ENCODE assay signal across 8 cellular contexts in the genomic region with DNA sequence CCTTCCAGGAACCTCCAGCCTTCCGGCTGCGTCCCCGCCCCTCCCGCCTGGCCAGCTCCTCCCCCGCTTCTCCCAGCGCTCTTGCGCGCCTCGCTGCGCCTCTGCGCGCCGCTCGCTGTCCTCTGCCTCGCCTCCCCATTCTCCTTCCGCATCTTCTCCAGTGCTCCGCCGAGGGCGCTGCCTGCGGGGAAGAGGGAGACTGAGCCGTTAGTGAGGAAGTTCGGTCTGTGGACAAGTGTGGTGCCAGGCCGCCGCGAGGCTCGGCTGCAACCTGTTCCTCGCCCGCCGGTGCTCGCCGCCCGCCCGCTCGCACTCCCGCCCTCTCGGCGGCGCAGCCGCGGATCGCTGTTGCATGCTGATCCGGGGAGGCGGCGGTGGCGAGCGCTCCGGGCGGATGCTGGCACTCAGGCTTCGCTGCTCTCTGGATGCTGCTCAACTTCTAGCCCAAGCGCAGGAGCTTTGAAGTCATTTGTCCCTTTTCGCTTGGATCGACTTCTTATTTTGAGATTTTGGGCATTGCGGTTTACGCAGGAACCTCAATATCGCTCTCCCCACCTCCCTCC. TPM values are rescaled to one million over a fixed set of nuclear protein-coding genes. Genes with fewer than 3 reads are reported as not detected.
A peak's percentile ranks its signal among the peaks of the same experiment; 100 is the strongest.
DNase-seq lines count a peak whose midpoint lies in the region; ATAC-seq and TF ChIP-seq lines count a peak whose summit lies in the region.

No MANE protein-coding gene starts in this region.

- H3K36me3 Mint-ChIP-seq in activated CD4-positive, alpha-beta T cell treated with anti-CD3 and anti-CD28 coated beads, Interleukin-2, amount 10 ng/mL, durations not matched to agents 24 days and 14 days (ENCODE audit: low read depth): no peaks in the 10 kb centered on the region
- H3K36me3 Mint-ChIP-seq in activated B cell treated with CpG ODN at 0.5 μM for 24 hours (ENCODE audit: low read depth) (no peaks in the 10 kb centered on the region), glutamatergic neuron (ENCODE audit: unreplicated experiment) (no peaks in the 10 kb centered on the region)

- CTCF ChIA-PET in activated B cell treated with CpG ODN at 0.5 μM for 24 hours (lab: Charles Lee): interaction anchor here (1.4 kb wide), 1 partner anchor 22 kb away, joined by 3 read pairs; no protein-coding TSS in a partner anchor

- no peak overlapping the region for H3K27ac Mint-ChIP-seq in activated CD4-positive, alpha-beta T cell treated with anti-CD3 and anti-CD28 coated beads, Interleukin-2, amount 10 ng/mL, durations not matched to agents 24 days and 14 days
- H3K27ac Mint-ChIP-seq in activated B cell treated with CpG ODN at 0.5 μM for 24 hours (no peak overlapping the region), glutamatergic neuron (ENCODE audit: unreplicated experiment) (no peak overlapping the region)

- ATAC-seq in HG03045 (IDR thresholded peaks at IDR 0.05; ENCODE audit: unreplicated experiment) (peak; percentile 44), activated B cell treated with CpG ODN at 0.5 μM for 24 hours (ENCODE audit: low read depth) (no peak), HG03460 (IDR thresholded peaks at IDR 0.05; ENCODE audit: unreplicated experiment) (no peak)

- TF ChIP-seq CTCF in activated B cell treated with CpG ODN at 0.5 μM for 24 hours (IDR thresholded peaks at IDR 0.05) (no peak), glutamatergic neuron (IDR thresholded peaks at IDR 0.05; ENCODE audit: partially characterized antibody, unreplicated experiment) (no peak)

- intact Hi-C loops in activated CD4-positive, alpha-beta T cell treated with anti-CD3 and anti-CD28 coated beads, Interleukin-2, amount 10 ng/mL, durations not matched to agents 24 days and 14 days (cut with micrococcal nuclease): loop anchor here (10.0 kb wide), 2 partner anchors 912 to 1248 kb away; partner anchors contain the start of genes GLUL and LHX4
- intact Hi-C loops in activated B cell treated with CpG ODN at 0.5 μM for 24 hours (cut with micrococcal nuclease) (no loop called here), posterior vena cava (cut with DNase I) (loop anchor here in 1 of 2 donors (5.0 to 10.0 kb wide), 2 partner anchors 192 to 600 kb away; no protein-coding TSS in a partner anchor)

- peak; percentile 83 for DNase-seq in activated CD4-positive, alpha-beta T cell treated with anti-CD3 and anti-CD28 coated beads, Interleukin-2, amount 10 ng/mL, durations not matched to agents 24 days and 14 days
- DNase-seq in activated CD4-positive, alpha-beta T cell treated with anti-CD3 and anti-CD28 coated beads, Interleukin-2, amount 50 U/mL, for 4 hours: no peak
- DNase-seq in activated B cell treated with CpG ODN at 0.5 μM for 24 hours (no peak), glutamatergic neuron (peak; percentile 84), posterior vena cava (ENCODE audit: low spot score) (peak; percentile 84), GF-D8 (lab: John Stamatoyannopoulos, UW) (no peak)

- H3K27me3 Mint-ChIP-seq in activated CD4-positive, alpha-beta T cell treated with anti-CD3 and anti-CD28 coated beads, Interleukin-2, amount 10 ng/mL, durations not matched to agents 24 days and 14 days: peaks cover 63% of the 10 kb centered on the region
- H3K27me3 Mint-ChIP-seq in activated B cell treated with CpG ODN at 0.5 μM for 24 hours (peaks cover 53% of the 10 kb centered on the region), glutamatergic neuron (ENCODE audit: unreplicated experiment) (peaks cover 19% of the 10 kb centered on the region)

- no peaks in the 10 kb centered on the region for H3K9me3 Mint-ChIP-seq in activated CD4-positive, alpha-beta T cell treated with anti-CD3 and anti-CD28 coated beads, Interleukin-2, amount 10 ng/mL, durations not matched to agents 24 days and 14 days
- H3K9me3 Mint-ChIP-seq in activated B cell treated with CpG ODN at 0.5 μM for 24 hours (no peaks in the 10 kb centered on the region), glutamatergic neuron (ENCODE audit: unreplicated experiment) (peaks cover 5% of the 10 kb centered on the region)

- POLR2A ChIA-PET in activated B cell treated with CpG ODN at 0.5 μM for 24 hours (lab: Charles Lee): no interaction called here

- H3K4me3 Mint-ChIP-seq in activated CD4-positive, alpha-beta T cell treated with anti-CD3 and anti-CD28 coated beads, Interleukin-2, amount 10 ng/mL, durations not matched to agents 24 days and 14 days: peak overlapping the region; percentile 75
- H3K4me3 Mint-ChIP-seq in activated B cell treated with CpG ODN at 0.5 μM for 24 hours (peak overlapping the region; percentile 70), glutamatergic neuron (ENCODE audit: unreplicated experiment) (peak overlapping the region; percentile 91)

- H3K4me1 Mint-ChIP-seq in activated CD4-positive, alpha-beta T cell treated with anti-CD3 and anti-CD28 coated beads, Interleukin-2, amount 10 ng/mL, durations not matched to agents 24 days and 14 days: peaks cover 7% of the 10 kb centered on the region
- peaks cover 30% of the 10 kb centered on the region for H3K4me1 Mint-ChIP-seq in activated B cell treated with CpG ODN at 0.5 μM for 24 hours
- peaks cover 7% of the 10 kb centered on the region for H3K4me1 Mint-ChIP-seq in glutamatergic neuron (ENCODE audit: low read depth, unreplicated experiment)

RNA-seq across cellular contexts. Expression of gene CACNA1E, which starts 0.7 kb away (rescaled TPM):
- total RNA-seq in activated CD4-positive, alpha-beta T cell treated with anti-CD3 and anti-CD28 coated beads, Interleukin-2, amount 10 ng/mL, durations not matched to agents 24 days and 14 days: not detected in 2 replicates
- total RNA-seq in activated B cell treated with CpG ODN at 0.5 μM for 24 hours (0.37 and 0.91 TPM in 2 replicates), glutamatergic neuron (ENCODE audit: unreplicated experiment) (8.8 TPM), posterior vena cava (under 1 TPM; 0.37 to 0.43 TPM)

Comparison
In these comparisons a context has a peak if more than half of its experiments do, and no peak if none do; other contexts are left out.
1. DNase-seq: peak in activated CD4-positive, alpha-beta T cell treated with anti-CD3 and anti-CD28 coated beads, Interleukin-2, amount 10 ng/mL, durations not matched to agents 24 days and 14 days (single experiment), glutamatergic neuron (single experiment) and posterior vena cava (single experiment); none in activated CD4-positive, alpha-beta T cell treated with anti-CD3 and anti-CD28 coated beads, Interleukin-2, amount 50 U/mL, for 4 hours (0 of 2), activated B cell treated with CpG ODN at 0.5 μM for 24 hours (single experiment) and GF-D8 (single experiment).
2. Peak in every context shown above with its lines, with median percentiles within 50 percentile points of each other: H3K4me3 Mint-ChIP-seq.